Comparison of ENCODE assay signal across 11 cellular contexts in the genomic region with DNA sequence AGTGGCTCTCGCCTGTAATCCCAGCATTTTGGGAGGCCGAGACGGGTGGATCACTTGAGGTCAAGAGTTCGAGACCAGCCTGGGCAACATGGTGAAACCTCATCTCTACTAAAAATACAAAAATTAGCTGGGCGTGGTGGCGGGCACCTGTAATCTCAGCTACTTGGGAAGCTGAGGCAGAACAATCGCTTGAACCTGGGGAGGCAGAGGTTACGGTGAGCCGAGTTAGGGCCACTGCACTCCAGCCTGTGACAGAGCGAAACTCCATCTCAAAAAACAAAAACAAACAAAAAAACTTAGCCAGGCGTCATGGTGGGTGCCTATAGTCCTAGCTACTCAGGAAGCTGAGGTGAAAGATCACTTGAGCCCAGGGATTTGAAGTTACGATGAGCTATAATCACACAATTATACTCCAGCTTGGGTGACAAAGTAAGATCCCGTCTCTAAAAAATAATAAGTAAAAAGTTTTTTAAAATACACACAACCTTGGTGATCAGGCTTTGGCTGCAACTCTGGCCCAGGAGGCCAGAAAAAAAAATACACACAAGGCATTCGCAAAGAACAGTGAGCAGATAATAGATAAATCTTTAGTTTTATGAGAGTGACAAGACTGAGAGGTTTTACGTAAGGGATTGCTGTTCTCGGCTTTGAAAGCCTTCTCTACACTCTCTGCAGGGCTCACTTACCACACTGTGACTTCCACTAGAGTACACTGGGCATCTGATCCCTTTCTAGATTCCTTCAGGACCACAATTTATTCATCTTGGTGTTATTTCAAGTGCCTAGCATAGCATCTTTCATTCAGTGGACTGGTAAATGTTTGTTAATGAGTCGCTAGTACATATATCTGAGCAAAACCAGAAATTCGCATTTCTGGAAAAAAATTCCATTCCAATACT. TPM values are rescaled to one million over a fixed set of nuclear protein-coding genes. Genes with fewer than 3 reads are reported as not detected.
DNase-seq lines count a peak whose midpoint lies in the region; ATAC-seq and TF ChIP-seq lines count a peak whose summit lies in the region.
"Had no signal": no experiment of that assay in that cellular context is flagged by ENCODE, and none has a peak within 500 bp of the region (broad histone marks: within the 10 kb centered on the region; RNA-seq: fewer than 3 reads in every experiment).

No MANE protein-coding gene starts in this region.

- ATAC-seq in CD4-positive, alpha-beta T cell (ENCODE audit: poor library complexity): no peak
- peak in 2 of 4 donors; percentile 46 to 55 for ATAC-seq in psoas muscle

- H3K27ac Mint-ChIP-seq in CD4-positive, alpha-beta T cell: peak overlapping the region; percentile 61
- H3K27ac Mint-ChIP-seq in HFFc6: peak overlapping the region; percentile 37
- H3K27ac Mint-ChIP-seq in brain: peak overlapping the region in 3 of 5 experiments; percentile 48 to 53 (median 52)

- CTCF ChIA-PET in CD4-positive, alpha-beta T cell (lab: Charles Lee): no interaction called here

- H3K27ac ChIP-seq in CD4-positive, alpha-beta T cell (ENCODE audit: low read depth, low read length): no peak overlapping the region
- H3K27ac ChIP-seq in psoas muscle (peak overlapping the region; percentile 44), esophagus squamous epithelium (no peak overlapping the region)
- H3K27ac ChIP-seq: epithelial cell of prostate had no signal

- no peaks in the 10 kb centered on the region for H3K9me3 Mint-ChIP-seq in CD4-positive, alpha-beta T cell
- no peaks in the 10 kb centered on the region for H3K9me3 Mint-ChIP-seq in HFFc6
- H3K9me3 Mint-ChIP-seq in brain: no peaks in the 10 kb centered on the region

- H3K4me1 Mint-ChIP-seq in CD4-positive, alpha-beta T cell (ENCODE audit: low read depth): peaks cover 73% of the 10 kb centered on the region
- H3K4me1 Mint-ChIP-seq in HFFc6 (ENCODE audit: low read depth): peaks cover 64% of the 10 kb centered on the region
- H3K4me1 Mint-ChIP-seq in brain: peaks cover 69% of the 10 kb centered on the region

- H3K4me3 Mint-ChIP-seq in CD4-positive, alpha-beta T cell: peak overlapping the region; percentile 79
- H3K4me3 Mint-ChIP-seq in HFFc6 (no peak overlapping the region; the same call in 1 of the 2 replicates), brain (peak overlapping the region in 3 of 5 experiments; percentile 18 to 44 (median 40))

- no peaks in the 10 kb centered on the region for H3K27me3 Mint-ChIP-seq in CD4-positive, alpha-beta T cell
- H3K27me3 Mint-ChIP-seq in HFFc6 (ENCODE audit: insufficient read depth) (peaks cover 2% of the 10 kb centered on the region; the same call in 1 of the 2 replicates), brain (no peaks in the 10 kb centered on the region)

- TF ChIP-seq CTCF in CD4-positive, alpha-beta T cell (IDR thresholded peaks at IDR 0.05): no peak
- TF ChIP-seq CTCF in HFFc6 (IDR thresholded peaks at IDR 0.05) (no peak), brain (conservative IDR thresholded peaks at IDR 0.05) (no peak), psoas muscle (IDR thresholded peaks at IDR 0.05) (no peak), esophagus squamous epithelium (IDR thresholded peaks at IDR 0.05) (no peak)

- H3K4me3 ChIP-seq in psoas muscle (no peak overlapping the region), esophagus squamous epithelium (no peak overlapping the region)
- H3K4me3 ChIP-seq: MG63 had no signal

- no peak for DNase-seq in CD4-positive, alpha-beta T cell
- DNase-seq in HFFc6: peak; percentile 37
- DNase-seq in psoas muscle: no peak
- no peak for DNase-seq in esophagus squamous epithelium (lab: John Stamatoyannopoulos, UW)
- no peak for DNase-seq in NCI-H2227 treated with DMSO at 0.1 percent for 48 hours (lab: John Stamatoyannopoulos, UW)
- DNase-seq in stimulated activated CD4-positive, alpha-beta T cell treated with anti-CD3 and anti-CD28 coated beads, Interleukin-4, amount 100 ng/mL, for 24 hours: no peak
- DNase-seq: MG63, NCI-H82 had no signal

- no peaks in the 10 kb centered on the region for H3K27me3 ChIP-seq in CD4-positive, alpha-beta T cell (ENCODE audit: control insufficient read depth, insufficient read depth, low read length)
- no peaks in the 10 kb centered on the region for H3K27me3 ChIP-seq in psoas muscle (ENCODE audit: insufficient read depth in 3 of 3, low read length in 2 of 3)
- no peaks in the 10 kb centered on the region for H3K27me3 ChIP-seq in esophagus squamous epithelium
- H3K27me3 ChIP-seq: MG63 had no signal

- TF ChIP-seq POLR2A in esophagus squamous epithelium (IDR thresholded peaks at IDR 0.05): no peak

- H3K9me3 ChIP-seq in CD4-positive, alpha-beta T cell (ENCODE audit: control insufficient read depth, low read length): no peaks in the 10 kb centered on the region
- H3K9me3 ChIP-seq in psoas muscle: no peaks in the 10 kb centered on the region
- no peaks in the 10 kb centered on the region for H3K9me3 ChIP-seq in esophagus squamous epithelium
- H3K9me3 ChIP-seq: MG63 had no signal

- POLR2A ChIA-PET in CD4-positive, alpha-beta T cell (lab: Charles Lee): no interaction called here

- intact Hi-C loops in CD4-positive, alpha-beta T cell (cut with DNase I, micrococcal nuclease): loop anchor here (2.0 to 10.0 kb wide), 3 partner anchors 17 to 655 kb away; a partner anchor contains a TSS
- intact Hi-C loops in psoas muscle (cut with DNase I): no loop called here
- intact Hi-C loops in esophagus squamous epithelium (cut with DNase I): no loop called here

- 61 to 81% (median 69%) methylated on average over 18 of the region's 18 CpGs for WGBS in psoas muscle, 3 donors
- WGBS in esophagus squamous epithelium, 2 donors: 74 to 85% methylated on average over 15 to 18 of the region's 18 CpGs

- H3K36me3 Mint-ChIP-seq in CD4-positive, alpha-beta T cell (ENCODE audit: low read depth): peaks cover 71% of the 10 kb centered on the region
- H3K36me3 Mint-ChIP-seq in HFFc6 (ENCODE audit: low read depth) (peaks cover 37% of the 10 kb centered on the region), brain (peaks cover 57% of the 10 kb centered on the region)

- H3K36me3 ChIP-seq in psoas muscle (ENCODE audit: insufficient read depth in 1 of 2, low read depth in 1 of 2): no peaks in the 10 kb centered on the region
- H3K36me3 ChIP-seq in esophagus squamous epithelium: peaks cover 0 to 18% (median 0%) of the 10 kb centered on the region in 3 donors

- H3K4me1 ChIP-seq in psoas muscle (peaks cover 50% of the 10 kb centered on the region), esophagus squamous epithelium (peaks cover 9 to 80% (median 34%) of the 10 kb centered on the region in 3 donors)

RNA-seq across cellular contexts. Expression of a gene that starts 5.9 kb away (rescaled TPM):
- 100 to 1,000 TPM; 257 to 269 TPM for total RNA-seq in CD4-positive, alpha-beta T cell
- total RNA-seq in HFFc6 (2021; fragmentation: NEBNext Ultra II Directional; extraction: Animal tissue kit (Norgen Biotek cat#: 25700)): 100 to 1,000 TPM; 187 to 221 (median 211) TPM
- polyA plus RNA-seq in brain (ENCODE audit: insufficient read depth, low read depth, low replicate concordance) (75.4 TPM), psoas muscle (100 to 1,000 TPM in 2 of 3 donors, 10 to 100 TPM in 1; 89.2 to 259 (median 184) TPM)
- total RNA-seq in psoas muscle (100 to 1,000 TPM; 106 to 202 (median 176) TPM), esophagus squamous epithelium (10 to 100 TPM; 55.5 to 99.0 (median 78.2) TPM)

RNA-seq across cellular contexts. Expression of a gene that starts 31.9 kb away (rescaled TPM):
- total RNA-seq in CD4-positive, alpha-beta T cell: 10 to 100 TPM; 10.6 to 12.3 TPM
- 1 to 10 TPM; 4.4 to 6.8 (median 4.9) TPM for total RNA-seq in HFFc6 (2021; fragmentation: NEBNext Ultra II Directional; extraction: Animal tissue kit (Norgen Biotek cat#: 25700))
- polyA plus RNA-seq in brain (ENCODE audit: insufficient read depth, low read depth, low replicate concordance) (7.8 TPM), psoas muscle (1 to 10 TPM; 1.7 to 5.6 (median 2.7) TPM)
- total RNA-seq in psoas muscle (1 to 10 TPM in 2 of 4 donors, not detected in 2; 2.6 to 5.0 TPM), esophagus squamous epithelium (1 to 10 TPM; 1.3 to 7.4 (median 3.2) TPM)

RNA-seq across cellular contexts. Expression of a gene that starts 55.1 kb away (rescaled TPM):
- not detected for total RNA-seq in CD4-positive, alpha-beta T cell
- under 1 TPM in 1 of 6 experiments, not detected in 5; 0.28 TPM for total RNA-seq in HFFc6 (2021; fragmentation: NEBNext Ultra II Directional; extraction: Animal tissue kit (Norgen Biotek cat#: 25700))
- polyA plus RNA-seq in brain (ENCODE audit: insufficient read depth, low read depth, low replicate concordance) (not detected), psoas muscle (under 1 TPM in 2 of 3 donors, not detected in 1; 0.08 to 0.13 TPM)
- total RNA-seq in psoas muscle (not detected), esophagus squamous epithelium (not detected)
- total RNA-seq: H4 had no signal

RNA-seq across cellular contexts. Expression of a gene that starts 58.6 kb away (rescaled TPM):
- total RNA-seq in CD4-positive, alpha-beta T cell: 100 to 1,000 TPM; 224 to 237 TPM
- 100 to 1,000 TPM; 151 to 193 (median 168) TPM for total RNA-seq in HFFc6 (2021; fragmentation: NEBNext Ultra II Directional; extraction: Animal tissue kit (Norgen Biotek cat#: 25700))
- polyA plus RNA-seq in brain (ENCODE audit: insufficient read depth, low read depth, low replicate concordance): 66.8 TPM
- total RNA-seq in psoas muscle: 100 to 1,000 TPM; 197 to 271 (median 256) TPM
- 100 to 1,000 TPM; 197 to 249 (median 202) TPM for polyA plus RNA-seq in psoas muscle
- 100 to 1,000 TPM in 3 of 4 donors, 10 to 100 TPM in 1; 85.4 to 187 (median 145) TPM for total RNA-seq in esophagus squamous epithelium

Comparison
In these comparisons a context has a peak if more than half of its experiments do, and no peak if none do; other contexts are left out.
1. intact Hi-C loops: an anchor here in CD4-positive, alpha-beta T cell (2.0 to 10.0 kb wide); none called in psoas muscle and esophagus squamous epithelium.